Comparison of ENCODE assay signal across 8 cellular contexts in genomic region chr22:50261615-50262459, GRCh38. TPM values are rescaled to one million over a fixed set of nuclear protein-coding genes. Genes with fewer than 3 reads are reported as not detected.
DNase-seq lines count a peak whose midpoint lies in the region; FAIRE-seq and TF ChIP-seq lines count a peak whose summit lies in the region.

Gene MAPK12 (minus strand): TSS chr22:50261683. CDS start chr22:50261509, 174 bp downstream.

- H3K9me3 ChIP-seq in mesodermal cell (ENCODE audit: control insufficient read depth, low read length), result peaks cover under 1% of the 10 kb centered on the region
- H3K9me3 ChIP-seq in thyroid gland, result no peaks in the 10 kb centered on the region

- no peak for DNase-seq in AG10803 (ENCODE audit: low read depth)
- peak; percentile 68 for DNase-seq in GM18507 (ENCODE audit: extremely low spot score, insufficient read length, low read depth)
- DNase-seq in OCI-M1 (lab: John Stamatoyannopoulos, UW), result peak; percentile 49
- no peak for DNase-seq in dorsolateral prefrontal cortex
- no peak for DNase-seq in NCI-H187 treated with DMSO at 0.1 percent for 48 hours (lab: John Stamatoyannopoulos, UW)
- DNase-seq in stimulated activated CD4-positive, alpha-beta T cell treated with anti-CD3 and anti-CD28 coated beads, Interleukin-2, amount 100 ng/mL, for 48 hours, result no peak
- DNase-seq in thyroid gland, result no peak

- no peak for TF ChIP-seq POLR2A in thyroid gland (IDR thresholded peaks at IDR 0.05)

- FAIRE-seq in GM18507 (lab: Jason Lieb, UNC), result no peak

- H3K36me3 ChIP-seq in mesodermal cell (ENCODE audit: control insufficient read depth, insufficient read depth, low read length) (peaks cover 12% of the 10 kb centered on the region), thyroid gland (no peaks in the 10 kb centered on the region)

- intact Hi-C loops in dorsolateral prefrontal cortex (cut with DNase I) (no loop called here), thyroid gland (cut with DNase I) (no loop called here)

- H3K27me3 ChIP-seq in dorsolateral prefrontal cortex (peaks cover 0 to 31% (median 0%) of the 10 kb centered on the region in 45 donors), thyroid gland (peaks cover 5% of the 10 kb centered on the region)

- TF ChIP-seq CTCF in AG10803 (conservative IDR thresholded peaks at IDR 0.05; ENCODE audit: low read length) (no peak), dorsolateral prefrontal cortex (IDR thresholded peaks at IDR 0.05 in 54 of 56, conservative IDR thresholded peaks at IDR 0.05 in 2 of 56; ENCODE audit: low read depth in 1 of 56, partially characterized antibody in 56 of 56) (no peak), thyroid gland (IDR thresholded peaks at IDR 0.05) (no peak)

- 6 to 10% methylated on average over 40 to 54 of the region's 61 CpGs for WGBS in mesodermal cell (ENCODE audit: insufficient coverage in 2 of 2), 2 experiments
- 16 to 18% methylated on average over 10 to 13 of the region's 61 CpGs for WGBS in thyroid gland, 2 donors

- H3K4me3 ChIP-seq in AG10803 (ENCODE audit: low read length) (peak within 1 kb of the TSS; percentile 76), dorsolateral prefrontal cortex (peak within 1 kb of the TSS; percentile 6 to 72 (median 59)), mesodermal cell (ENCODE audit: extremely low read depth, insufficient read depth, low read length, poor library complexity, severe bottlenecking) (peak within 1 kb of the TSS; percentile 52), thyroid gland (replicated peaks in 1 of 3) (peak within 1 kb of the TSS in 1 of 3 donors; percentile 27)

- peaks cover 5% of the 10 kb centered on the region for H3K4me1 ChIP-seq in mesodermal cell (ENCODE audit: control insufficient read depth, insufficient read depth, low read length, poor library complexity, severe bottlenecking)
- H3K4me1 ChIP-seq in thyroid gland, result peaks cover 5 to 15% of the 10 kb centered on the region in 2 donors

- H3K27ac ChIP-seq in dorsolateral prefrontal cortex (peak within 1 kb of the TSS in 52 of 59 donors; percentile 19 to 88 (median 76)), mesodermal cell (ENCODE audit: low read depth, low read length, severe bottlenecking) (no peak within 1 kb of the TSS), thyroid gland (no peak within 1 kb of the TSS)

RNA-seq across cellular contexts. Expression of gene MAPK12, which starts in this region (rescaled TPM):
- total RNA-seq in dorsolateral prefrontal cortex, result 10 to 100 TPM; 21.8 to 70.3 (median 34.7) TPM
- polyA plus RNA-seq in mesodermal cell (2013, experiment 1 of 2), result 26.1 TPM
- polyA plus RNA-seq in mesodermal cell (2013, experiment 2 of 2), result 25.9 TPM
- total RNA-seq in thyroid gland, result 1 to 10 TPM; 3.1 to 5.1 (median 3.7) TPM

Comparison
In these comparisons a context has a peak if more than half of its experiments do, and no peak if none do; other contexts are left out.
1. DNase-seq: peak in GM18507 (single experiment) and OCI-M1 (single experiment); none in AG10803 (single experiment), dorsolateral prefrontal cortex (0 of 10), NCI-H187 treated with DMSO at 0.1 percent for 48 hours (single experiment), stimulated activated CD4-positive, alpha-beta T cell treated with anti-CD3 and anti-CD28 coated beads, Interleukin-2, amount 100 ng/mL, for 48 hours (0 of 2) and thyroid gland (0 of 2).
2. H3K27ac ChIP-seq: peak in dorsolateral prefrontal cortex (52 of 59); none in mesodermal cell (single experiment) and thyroid gland (0 of 3).